ENCODE assay signal across 9 cellular contexts in the genomic region with DNA sequence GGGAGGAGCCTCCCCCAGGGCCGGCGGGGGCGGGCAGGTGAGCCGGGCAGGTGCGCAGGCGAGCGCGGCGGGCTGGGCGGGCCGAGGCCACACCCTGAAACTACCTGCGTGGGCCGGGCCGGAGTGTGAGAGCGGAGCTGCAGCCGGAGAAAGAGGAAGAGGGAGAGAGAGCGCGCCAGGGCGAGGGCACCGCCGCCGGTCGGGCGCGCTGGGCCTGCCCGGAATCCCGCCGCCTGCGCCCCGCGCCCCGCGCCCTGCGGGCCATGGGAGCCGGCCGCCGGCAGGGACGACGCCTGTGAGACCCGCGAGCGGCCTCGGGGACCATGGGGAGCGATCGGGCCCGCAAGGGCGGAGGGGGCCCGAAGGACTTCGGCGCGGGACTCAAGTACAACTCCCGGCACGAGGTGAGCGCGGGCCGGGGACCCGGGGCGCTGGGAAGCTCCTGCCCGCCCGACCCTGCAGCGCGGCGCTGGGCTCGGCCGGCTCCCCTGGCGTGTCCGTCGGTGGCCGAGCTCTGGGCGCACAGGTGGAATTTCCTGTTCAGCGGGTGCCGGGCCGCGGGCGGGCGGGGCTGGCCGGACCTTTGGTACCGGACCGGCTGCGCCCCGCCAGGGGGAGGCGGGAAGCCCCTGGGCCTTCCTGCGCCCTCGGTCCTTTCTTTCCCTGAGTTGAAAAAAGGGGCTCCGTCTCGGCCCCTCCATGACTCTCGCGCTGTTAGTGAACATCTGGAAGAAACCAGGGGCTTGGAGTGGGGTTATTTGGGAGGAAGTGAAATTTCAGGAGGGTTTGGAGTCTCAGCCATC. TPM values are rescaled to one million over a fixed set of nuclear protein-coding genes. Genes with fewer than 3 reads are reported as not detected.
DNase-seq lines count a peak whose midpoint lies in the region; ATAC-seq lines count a peak whose summit lies in the region.
"Had no signal": no experiment of that assay in that cellular context is flagged by ENCODE, and none has a peak within 500 bp of the region (broad histone marks: within the 10 kb centered on the region; RNA-seq: fewer than 3 reads in every experiment).

A gene (plus strand): TSS at position 126 of the 803 bp plus-strand sequence. CDS start 198 bp downstream, at position 324.

- H3K36me3 Mint-ChIP-seq in activated CD4-positive, alpha-beta T cell treated with anti-CD3 and anti-CD28 coated beads, Interleukin-2, amount 10 ng/mL, durations not matched to agents 24 days and 14 days (ENCODE audit: low read depth) = peaks cover 2% of the 10 kb centered on the region
- H3K36me3 Mint-ChIP-seq in naive thymus-derived CD8-positive, alpha-beta T cell = peaks cover 0 to 2% (median 0%) of the 10 kb centered on the region in 3 donors

- no peaks in the 10 kb centered on the region for H3K36me3 ChIP-seq in ectodermal cell (ENCODE audit: control insufficient read depth, insufficient read depth, low read length)

- H3K4me3 Mint-ChIP-seq in activated CD4-positive, alpha-beta T cell treated with anti-CD3 and anti-CD28 coated beads, Interleukin-2, amount 10 ng/mL, durations not matched to agents 24 days and 14 days = peak within 1 kb of the TSS; percentile 61
- H3K4me3 Mint-ChIP-seq in naive thymus-derived CD8-positive, alpha-beta T cell = peak within 1 kb of the TSS in 8 of 10 donors; percentile 29 to 79 (median 54)

- peaks cover 50% of the 10 kb centered on the region for H3K27me3 Mint-ChIP-seq in activated CD4-positive, alpha-beta T cell treated with anti-CD3 and anti-CD28 coated beads, Interleukin-2, amount 10 ng/mL, durations not matched to agents 24 days and 14 days
- H3K27me3 Mint-ChIP-seq in naive thymus-derived CD8-positive, alpha-beta T cell = peaks cover 24 to 69% (median 55%) of the 10 kb centered on the region in 5 donors

- intact Hi-C loops in activated CD4-positive, alpha-beta T cell treated with anti-CD3 and anti-CD28 coated beads, Interleukin-2, amount 10 ng/mL, durations not matched to agents 24 days and 14 days (cut with micrococcal nuclease) = no loop called here

- DNase-seq in activated CD4-positive, alpha-beta T cell treated with anti-CD3 and anti-CD28 coated beads, Interleukin-2, amount 10 ng/mL, durations not matched to agents 24 days and 14 days = no peak
- DNase-seq in activated CD4-positive, alpha-beta T cell treated with anti-CD3 and anti-CD28 coated beads for 1 hour = no peak
- DNase-seq in NCI-H510A (lab: John Stamatoyannopoulos, UW) = peak; percentile 76
- DNase-seq in naive thymus-derived CD8-positive, alpha-beta T cell = no peak
- no peak for DNase-seq in stimulated activated naive CD4-positive, alpha-beta T cell treated with Interleukin-2 at 50 U/mL for 16 hours (lab: John Stamatoyannopoulos, UW)
- DNase-seq in activated CD4-positive, CD25-positive, alpha-beta regulatory T cell treated with anti-CD3 and anti-CD28 coated beads, Interleukin-2, amount 50 U/mL, for 72 hours = no peak

- ATAC-seq in naive thymus-derived CD8-positive, alpha-beta T cell = no peak
- no peak for ATAC-seq in GM21423 (IDR thresholded peaks at IDR 0.05; ENCODE audit: unreplicated experiment)

- H3K27ac ChIP-seq in ectodermal cell (ENCODE audit: insufficient read depth, low read depth, low read length, poor library complexity, severe bottlenecking) = no peak within 1 kb of the TSS

- WGBS in ectodermal cell, 2 experiments = 3 to 4% methylated on average over 88 of the region's 88 CpGs

- no peaks in the 10 kb centered on the region for H3K9me3 Mint-ChIP-seq in activated CD4-positive, alpha-beta T cell treated with anti-CD3 and anti-CD28 coated beads, Interleukin-2, amount 10 ng/mL, durations not matched to agents 24 days and 14 days
- no peaks in the 10 kb centered on the region for H3K9me3 Mint-ChIP-seq in naive thymus-derived CD8-positive, alpha-beta T cell

- H3K4me3 ChIP-seq in ectodermal cell (ENCODE audit: insufficient read depth, low read depth, low read length) = peak within 1 kb of the TSS; percentile 24

- POLR2A ChIA-PET in naive thymus-derived CD8-positive, alpha-beta T cell (lab: Charles Lee) = no interaction called here

- no peaks in the 10 kb centered on the region for H3K4me1 ChIP-seq in ectodermal cell (ENCODE audit: control insufficient read depth, insufficient read depth, low read length)

- peaks cover 2% of the 10 kb centered on the region for H3K4me1 Mint-ChIP-seq in activated CD4-positive, alpha-beta T cell treated with anti-CD3 and anti-CD28 coated beads, Interleukin-2, amount 10 ng/mL, durations not matched to agents 24 days and 14 days
- H3K4me1 Mint-ChIP-seq in naive thymus-derived CD8-positive, alpha-beta T cell = peaks cover 12 to 36% (median 18%) of the 10 kb centered on the region in 4 donors

- H3K27ac Mint-ChIP-seq in activated CD4-positive, alpha-beta T cell treated with anti-CD3 and anti-CD28 coated beads, Interleukin-2, amount 10 ng/mL, durations not matched to agents 24 days and 14 days = no peak within 1 kb of the TSS
- peak within 1 kb of the TSS in 1 of 10 donors; percentile 83 for H3K27ac Mint-ChIP-seq in naive thymus-derived CD8-positive, alpha-beta T cell

- peaks cover 52% of the 10 kb centered on the region for H3K27me3 ChIP-seq in ectodermal cell (ENCODE audit: control insufficient read depth, insufficient read depth, low read length, poor library complexity, severe bottlenecking)

- no peaks in the 10 kb centered on the region for H3K9me3 ChIP-seq in ectodermal cell (ENCODE audit: control insufficient read depth, low read length)

RNA-seq across cellular contexts. Expression of the gene that starts here (rescaled TPM):
- 0.14 TPM in 1 of 2 replicates, not detected in the other for total RNA-seq in activated CD4-positive, alpha-beta T cell treated with anti-CD3 and anti-CD28 coated beads, Interleukin-2, amount 10 ng/mL, durations not matched to agents 24 days and 14 days
- 1.3 TPM for polyA plus RNA-seq in ectodermal cell (2013, experiment 1 of 4)
- polyA plus RNA-seq in ectodermal cell (2013, experiment 2 of 4) = 0.53 TPM
- 0.48 TPM for polyA plus RNA-seq in ectodermal cell (2013, experiment 3 of 4)
- polyA plus RNA-seq in ectodermal cell (2013, experiment 4 of 4) = 0.53 TPM
- total RNA-seq in naive thymus-derived CD8-positive, alpha-beta T cell = under 1 TPM; 0.74 to 0.94 TPM
- not detected for polyA plus RNA-seq in naive thymus-derived CD8-positive, alpha-beta T cell
- total RNA-seq: Daoy had no signal
